In the genomic region with DNA sequence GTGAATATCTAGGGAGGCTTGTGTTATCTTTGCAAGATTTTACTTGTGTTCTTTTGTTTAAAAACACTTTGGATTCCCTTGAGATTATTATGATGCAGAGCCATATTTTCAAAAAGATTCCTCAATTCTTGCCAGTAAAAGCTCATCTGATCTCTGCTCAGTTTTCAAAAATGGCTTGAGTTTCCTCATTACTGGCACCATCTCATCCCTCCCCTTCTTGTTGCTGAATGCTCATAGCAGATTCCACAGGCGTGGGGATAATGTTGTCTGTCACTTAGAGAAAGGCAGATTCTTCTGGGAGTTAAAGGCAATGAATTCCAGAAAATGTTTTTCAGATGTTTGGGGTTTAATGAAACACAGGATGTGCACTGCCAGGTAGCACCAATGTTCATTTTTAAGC, we compare ENCODE assay signal across 26 cellular contexts.
DNase-seq lines count a peak whose midpoint lies in the region; ATAC-seq and TF ChIP-seq lines count a peak whose summit lies in the region.
"Had no signal": no experiment of that assay in that cellular context is flagged by ENCODE, and none has a peak within 500 bp of the region (broad histone marks: within the 10 kb centered on the region; RNA-seq: fewer than 3 reads in every experiment).

No MANE protein-coding gene starts in this region.

- intact Hi-C loops in activated naive CD4-positive, alpha-beta T cell treated with anti-CD3 and anti-CD28 coated beads for 36 hours (cut with micrococcal nuclease): loop anchor here (5.0 kb wide), 2 partner anchors 72 to 722 kb away; no protein-coding TSS in a partner anchor
- intact Hi-C loops in natural killer cell (cut with micrococcal nuclease): no loop called here

- H3K36me3 ChIP-seq in osteoblast (ENCODE audit: insufficient read depth, low read length): no peaks in the 10 kb centered on the region
- H3K36me3 ChIP-seq in HAP-1 (replicated peaks): no peaks in the 10 kb centered on the region

- H3K27me3 ChIP-seq in osteoblast (ENCODE audit: insufficient read depth, low read length) (no peaks in the 10 kb centered on the region), HAP-1 (ENCODE audit: low read depth) (no peaks in the 10 kb centered on the region)

- no peak for TF ChIP-seq CTCF in osteoblast (IDR thresholded peaks at IDR 0.05; ENCODE audit: extremely low read depth, low read depth, low read length)
- TF ChIP-seq CTCF in natural killer cell (IDR thresholded peaks at IDR 0.05): no peak

- no peaks in the 10 kb centered on the region for H3K27me3 Mint-ChIP-seq in activated naive CD4-positive, alpha-beta T cell treated with anti-CD3 and anti-CD28 coated beads, Interleukin-2, amount 50 U/mL, for 24 hours
- H3K27me3 Mint-ChIP-seq in activated naive CD4-positive, alpha-beta T cell treated with anti-CD3 and anti-CD28 coated beads for 36 hours (ENCODE audit: low read depth): peaks cover 2% of the 10 kb centered on the region
- H3K27me3 Mint-ChIP-seq in natural killer cell (ENCODE audit: low read depth in 2 of 2): peaks cover 0 to 2% of the 10 kb centered on the region in 2 donors
- H3K27me3 Mint-ChIP-seq: CD4-positive, CD25-positive, alpha-beta regulatory T cell had no signal

- H3K4me3 Mint-ChIP-seq in activated naive CD4-positive, alpha-beta T cell treated with anti-CD3 and anti-CD28 coated beads, Interleukin-2, amount 50 U/mL, for 24 hours: no peak overlapping the region
- H3K4me3 Mint-ChIP-seq in activated naive CD4-positive, alpha-beta T cell treated with anti-CD3 and anti-CD28 coated beads for 36 hours: no peak overlapping the region
- no peak overlapping the region for H3K4me3 Mint-ChIP-seq in natural killer cell
- H3K4me3 Mint-ChIP-seq: CD4-positive, CD25-positive, alpha-beta regulatory T cell had no signal

- no peak for DNase-seq in activated naive CD4-positive, alpha-beta T cell treated with anti-CD3 and anti-CD28 coated beads for 36 hours
- DNase-seq in fibroblast of peridontal ligament (ENCODE audit: extremely low read depth): peak; percentile 61
- DNase-seq in osteoblast (ENCODE audit: insufficient read length, low spot score, missing footprints): peak; percentile 23
- DNase-seq in natural killer cell: no peak
- DNase-seq in HAP-1 (ENCODE audit: low spot score in 2 of 2): no peak
- DNase-seq: 8988T; ACHN; CD4-positive, CD25-positive, alpha-beta regulatory T cell; DMS53; GOT3; Kasumi-1; NCI-H1092 treated with DMSO at 0.1 percent for 48 hours; NCI-H1436; NCI-H187; NCI-H2081 treated with DMSO at 0.1 percent for 48 hours; NCI-H2171; NCI-H226; NCI-H510A; NCI-H69; SHP77 treated with DMSO at 0.1 percent for 48 hours had no signal

- H3K79me2 ChIP-seq in osteoblast (ENCODE audit: insufficient read depth, low read length): no peaks in the 10 kb centered on the region

- no peak overlapping the region for H3K27ac ChIP-seq in osteoblast (ENCODE audit: low read depth, low read length)

- no peaks in the 10 kb centered on the region for H4K20me1 ChIP-seq in osteoblast (ENCODE audit: insufficient read depth, low read length)

- H3K9me3 Mint-ChIP-seq in activated naive CD4-positive, alpha-beta T cell treated with anti-CD3 and anti-CD28 coated beads, Interleukin-2, amount 50 U/mL, for 24 hours: no peaks in the 10 kb centered on the region
- H3K9me3 Mint-ChIP-seq in activated naive CD4-positive, alpha-beta T cell treated with anti-CD3 and anti-CD28 coated beads for 36 hours: peaks cover 3% of the 10 kb centered on the region
- H3K9me3 Mint-ChIP-seq in natural killer cell: no peaks in the 10 kb centered on the region

- no peak overlapping the region for H2AFZ ChIP-seq in osteoblast (ENCODE audit: low read length)

- in situ Hi-C loops in HAP-1 (cut with MboI; ENCODE audit: low sequenced_read_pairs): loop anchor here (25.0 kb wide), 1 partner anchor 902 kb away; no protein-coding TSS in a partner anchor

- H3K4me1 Mint-ChIP-seq in activated naive CD4-positive, alpha-beta T cell treated with anti-CD3 and anti-CD28 coated beads, Interleukin-2, amount 50 U/mL, for 24 hours: peaks cover 13% of the 10 kb centered on the region
- peaks cover 7% of the 10 kb centered on the region for H3K4me1 Mint-ChIP-seq in activated naive CD4-positive, alpha-beta T cell treated with anti-CD3 and anti-CD28 coated beads for 36 hours (ENCODE audit: low read depth)
- H3K4me1 Mint-ChIP-seq in natural killer cell: peaks cover 9 to 10% of the 10 kb centered on the region in 2 donors

- H3K27ac Mint-ChIP-seq in activated naive CD4-positive, alpha-beta T cell treated with anti-CD3 and anti-CD28 coated beads, Interleukin-2, amount 50 U/mL, for 24 hours: peak overlapping the region; percentile 41
- no peak overlapping the region for H3K27ac Mint-ChIP-seq in activated naive CD4-positive, alpha-beta T cell treated with anti-CD3 and anti-CD28 coated beads for 36 hours
- no peak overlapping the region for H3K27ac Mint-ChIP-seq in natural killer cell
- H3K27ac Mint-ChIP-seq: CD4-positive, CD25-positive, alpha-beta regulatory T cell had no signal

- ATAC-seq in HG02642 (IDR thresholded peaks at IDR 0.05; ENCODE audit: poor library complexity, unreplicated experiment) (no peak), natural killer cell (no peak), GM18498 (IDR thresholded peaks at IDR 0.05; ENCODE audit: unreplicated experiment) (no peak)
- ATAC-seq: GM12878, HCT116, HepG2 had no signal

- CTCF ChIA-PET in activated naive CD4-positive, alpha-beta T cell treated with anti-CD3 and anti-CD28 coated beads for 36 hours (lab: Charles Lee): interaction anchor here (0.7 kb wide), 1 partner anchor 65 kb away, joined by 3 read pairs; no protein-coding TSS in a partner anchor

- H3K36me3 Mint-ChIP-seq in activated naive CD4-positive, alpha-beta T cell treated with anti-CD3 and anti-CD28 coated beads, Interleukin-2, amount 50 U/mL, for 24 hours: peaks cover 2% of the 10 kb centered on the region
- no peaks in the 10 kb centered on the region for H3K36me3 Mint-ChIP-seq in activated naive CD4-positive, alpha-beta T cell treated with anti-CD3 and anti-CD28 coated beads for 36 hours (ENCODE audit: low read depth)
- no peaks in the 10 kb centered on the region for H3K36me3 Mint-ChIP-seq in natural killer cell
- H3K36me3 Mint-ChIP-seq: CD4-positive, CD25-positive, alpha-beta regulatory T cell had no signal

- H3K9me3 ChIP-seq in osteoblast (ENCODE audit: low read depth, low read length) (no peaks in the 10 kb centered on the region), HAP-1 (no peaks in the 10 kb centered on the region)

- no peak overlapping the region for H3K4me2 ChIP-seq in osteoblast (ENCODE audit: insufficient read depth, low read length)

- H3K4me1 ChIP-seq in osteoblast (ENCODE audit: insufficient read depth, low read length) (peaks cover 3% of the 10 kb centered on the region), HAP-1 (peaks cover 2% of the 10 kb centered on the region; the same call in 1 of the 2 replicates)

- no peak overlapping the region for H3K4me3 ChIP-seq in osteoblast (ENCODE audit: insufficient read depth, low read length)
- H3K4me3 ChIP-seq in HAP-1: no peak overlapping the region
- H3K4me3 ChIP-seq: GM12878 had no signal

Comparison
In these comparisons a context has a peak if more than half of its experiments do, and no peak if none do; other contexts are left out.
1. DNase-seq: peak in fibroblast of peridontal ligament (single experiment) and osteoblast (single experiment); none in activated naive CD4-positive, alpha-beta T cell treated with anti-CD3 and anti-CD28 coated beads for 36 hours (single experiment), natural killer cell (single experiment) and HAP-1 (0 of 2).